In genomic region chr4:123433573-123433972, GRCh38 we compare ENCODE assay signal across 31 cellular contexts.
"Had no signal": no experiment of that assay in that cellular context is flagged by ENCODE, and none has a peak within 500 bp of the region (broad histone marks: within the 10 kb centered on the region; RNA-seq: fewer than 3 reads in every experiment).

No MANE protein-coding gene starts in this region.

- H3K27ac Mint-ChIP-seq: activated CD4-positive, alpha-beta memory T cell treated with anti-CD3 and anti-CD28 coated beads for 36 hours; activated CD8-positive, alpha-beta memory T cell treated with anti-CD3 and anti-CD28 coated beads, Interleukin-2, amount 10 ng/mL, durations not matched to agents 7 days and 5 days; activated CD8-positive, alpha-beta T cell treated with anti-CD3 and anti-CD28 coated beads, Interleukin-2, amount 10 ng/mL, durations not matched to agents 7 days and 5 days; activated naive CD4-positive, alpha-beta T cell treated with anti-CD3 and anti-CD28 coated beads for 36 hours; activated naive CD8-positive, alpha-beta T cell; activated T-helper 1 cell treated with anti-CD3 and anti-CD28 coated beads, Interleukin-12 subunit alpha, Interleukin-12 subunit beta, Interleukin-2, Interleukin-4 antibody, amounts not matched to agents 30 ng/mL and 10 ng/mL and 1 ng/mL, durations not matched to agents 14 hours and 24 hours and 36 hours; activated T-helper 2 cell treated with anti-CD3 and anti-CD28 coated beads, Interferon-gamma antibody, Interleukin-2, Interleukin-4, amounts not matched to agents 10 μg/mL and 5 μg/mL and 100 μg/mL, durations not matched to agents 14 hours and 24 hours and 36 hours; effector memory CD8-positive, alpha-beta T cell; WTC11 had no signal

- H3K9me3 Mint-ChIP-seq: effector memory CD8-positive, alpha-beta T cell had no signal

- H3K27ac ChIP-seq: body of pancreas, esophagus muscularis mucosa, foreskin keratinocyte, gastroesophageal sphincter, heart left ventricle, VCaP had no signal

- H3K36me3 Mint-ChIP-seq: activated CD4-positive, alpha-beta memory T cell treated with anti-CD3 and anti-CD28 coated beads for 36 hours; activated naive CD8-positive, alpha-beta T cell had no signal

- H3K27me3 ChIP-seq: body of pancreas, esophagus muscularis mucosa, foreskin keratinocyte, gastroesophageal sphincter, heart left ventricle had no signal

- H3K36me3 ChIP-seq: esophagus muscularis mucosa, gastroesophageal sphincter, heart left ventricle had no signal

- H3K4me3 ChIP-seq: body of pancreas, esophagus muscularis mucosa, gastroesophageal sphincter, heart left ventricle had no signal

- H3K4me1 Mint-ChIP-seq: WTC11 had no signal

- ATAC-seq: activated CD8-positive, alpha-beta memory T cell treated with anti-CD3 and anti-CD28 coated beads, Interleukin-2, amount 10 ng/mL, durations not matched to agents 7 days and 5 days; activated CD8-positive, alpha-beta T cell treated with anti-CD3 and anti-CD28 coated beads, Interleukin-2, amount 10 ng/mL, durations not matched to agents 7 days and 5 days; body of pancreas; effector memory CD8-positive, alpha-beta T cell; foreskin keratinocyte; gastroesophageal sphincter; heart left ventricle; WTC11 had no signal

- DNase-seq: activated CD4-positive, alpha-beta memory T cell treated with anti-CD3 and anti-CD28 coated beads for 36 hours; activated CD4-positive, alpha-beta T cell treated with anti-CD3 and anti-CD28 coated beads for 1 hour; activated CD4-positive, alpha-beta T cell treated with anti-CD3 and anti-CD28 coated beads for 48 hours; activated CD8-positive, alpha-beta memory T cell treated with anti-CD3 and anti-CD28 coated beads, Interleukin-2, amount 10 ng/mL, durations not matched to agents 7 days and 5 days; activated CD8-positive, alpha-beta memory T cell treated with anti-CD3 and anti-CD28 coated beads, Interleukin-2, amount 50 U/mL, for 4 hours; activated CD8-positive, alpha-beta T cell treated with anti-CD3 and anti-CD28 coated beads, Interleukin-2, amount 10 ng/mL, durations not matched to agents 7 days and 5 days; activated effector memory CD4-positive, alpha-beta T cell treated with anti-CD3 and anti-CD28 coated beads, Interleukin-2, amount 50 U/mL, for 16 hours; activated naive CD4-positive, alpha-beta T cell treated with anti-CD3 and anti-CD28 coated beads for 36 hours; activated T-cell treated with anti-CD3 and anti-CD28 coated beads, Interleukin-2, amount 50 U/mL, for 1 hour; activated T-cell treated with anti-CD3 and anti-CD28 coated beads, Interleukin-2, amount 50 U/mL, for 48 hours; amniotic stem cell; anterior cingulate cortex; body of pancreas; caudate nucleus; cortex of kidney; dermis blood vessel endothelial cell; effector CD4-positive, alpha-beta T cell; effector memory CD8-positive, alpha-beta T cell; erythroblast; foreskin keratinocyte; heart left ventricle; T-helper 2 cell had no signal

- H3K9me3 ChIP-seq: body of pancreas, esophagus muscularis mucosa, gastroesophageal sphincter, heart left ventricle had no signal

- H3K4me3 Mint-ChIP-seq: activated CD4-positive, alpha-beta memory T cell treated with anti-CD3 and anti-CD28 coated beads for 36 hours; activated CD8-positive, alpha-beta memory T cell treated with anti-CD3 and anti-CD28 coated beads, Interleukin-2, amount 10 ng/mL, durations not matched to agents 7 days and 5 days; activated CD8-positive, alpha-beta T cell treated with anti-CD3 and anti-CD28 coated beads, Interleukin-2, amount 10 ng/mL, durations not matched to agents 7 days and 5 days; activated naive CD4-positive, alpha-beta T cell treated with anti-CD3 and anti-CD28 coated beads for 36 hours; activated naive CD8-positive, alpha-beta T cell; activated T-helper 1 cell treated with anti-CD3 and anti-CD28 coated beads, Interleukin-12 subunit alpha, Interleukin-12 subunit beta, Interleukin-2, Interleukin-4 antibody, amounts not matched to agents 30 ng/mL and 10 ng/mL and 1 ng/mL, durations not matched to agents 14 hours and 24 hours and 36 hours; effector memory CD8-positive, alpha-beta T cell; WTC11 had no signal

- H3K27me3 Mint-ChIP-seq: activated CD8-positive, alpha-beta memory T cell treated with anti-CD3 and anti-CD28 coated beads, Interleukin-2, amount 10 ng/mL, durations not matched to agents 7 days and 5 days; activated naive CD8-positive, alpha-beta T cell had no signal

- FAIRE-seq: colon, TTC549 had no signal

- H3K4me1 ChIP-seq: body of pancreas, esophagus muscularis mucosa, foreskin keratinocyte, gastroesophageal sphincter had no signal
